In the genomic region with DNA sequence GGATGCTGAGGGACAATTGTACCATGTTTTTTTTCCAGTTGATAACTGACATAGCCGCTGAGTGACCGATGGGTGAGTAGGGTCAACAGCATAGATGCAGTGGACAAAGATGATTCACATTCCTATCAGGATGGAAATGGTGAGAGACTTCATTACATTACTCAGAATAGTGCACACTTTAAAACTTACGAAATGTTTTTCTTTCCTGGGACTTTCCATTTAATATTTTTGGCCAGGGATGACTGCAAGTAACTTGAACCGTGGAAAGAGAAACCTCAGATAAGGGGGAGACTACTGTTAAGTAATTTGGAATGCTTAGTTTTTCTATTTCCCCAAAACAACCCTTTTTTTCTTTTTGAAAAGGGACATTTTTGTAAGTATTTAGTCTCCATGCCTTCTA, we compare ENCODE assay signal across 19 cellular contexts. TPM values are rescaled to one million over a fixed set of nuclear protein-coding genes. Genes with fewer than 3 reads are reported as not detected.
DNase-seq lines count a peak whose midpoint lies in the region; ATAC-seq and TF ChIP-seq lines count a peak whose summit lies in the region.
"Had no signal": no experiment of that assay in that cellular context is flagged by ENCODE, and none has a peak within 500 bp of the region (broad histone marks: within the 10 kb centered on the region; RNA-seq: fewer than 3 reads in every experiment).

No MANE protein-coding gene starts in this region.

- TF ChIP-seq CTCF in fibroblast of pulmonary artery (IDR thresholded peaks at IDR 0.05; ENCODE audit: low read length, missing control alignments), result no peak
- no peak for TF ChIP-seq CTCF in smooth muscle cell (IDR thresholded peaks at IDR 0.05; ENCODE audit: borderline replicate concordance, insufficient read depth, poor library complexity, severe bottlenecking)
- TF ChIP-seq CTCF in lower lobe of right lung (IDR thresholded peaks at IDR 0.05), result no peak

- H4K20me1 ChIP-seq in smooth muscle cell (ENCODE audit: low read depth), result no peaks in the 10 kb centered on the region

- H3K4me3 ChIP-seq in adipocyte (ENCODE audit: low read length) (peak overlapping the region; percentile 32), fibroblast of pulmonary artery (replicated peaks; ENCODE audit: low read depth, low read length) (no peak overlapping the region), smooth muscle cell (no peak overlapping the region), lower lobe of right lung (no peak overlapping the region)
- H3K4me3 ChIP-seq: body of pancreas, gastroesophageal sphincter, skin epidermis had no signal

- no peak overlapping the region for H2AFZ ChIP-seq in smooth muscle cell (ENCODE audit: low read depth)

- peaks cover 39% of the 10 kb centered on the region for H3K4me1 ChIP-seq in adipocyte (ENCODE audit: control insufficient read depth, insufficient read depth, low read length)
- no peaks in the 10 kb centered on the region for H3K4me1 ChIP-seq in smooth muscle cell (ENCODE audit: low read depth)
- H3K4me1 ChIP-seq in lower lobe of right lung, result peaks cover 7% of the 10 kb centered on the region

- intact Hi-C loops in posterior vena cava (cut with DNase I) (no loop called here), lower lobe of right lung (cut with DNase I) (no loop called here)

- 32% methylated on average over 4 of the region's 4 CpGs for WGBS in smooth muscle cell (ENCODE audit: low lambda C conversion rate)

- no peaks in the 10 kb centered on the region for H3K27me3 ChIP-seq in adipocyte (replicated peaks; ENCODE audit: control insufficient read depth, insufficient read depth, low read length)
- no peaks in the 10 kb centered on the region for H3K27me3 ChIP-seq in smooth muscle cell (ENCODE audit: low read depth)
- no peaks in the 10 kb centered on the region for H3K27me3 ChIP-seq in lower lobe of right lung (ENCODE audit: low read depth)
- H3K27me3 ChIP-seq: body of pancreas, gastroesophageal sphincter had no signal

- no peak for ATAC-seq in GM19023 (IDR thresholded peaks at IDR 0.05; ENCODE audit: unreplicated experiment)
- ATAC-seq in lower lobe of right lung, result no peak
- ATAC-seq: activated T-helper 17 cell treated with anti-CD3 and anti-CD28 coated beads, Interleukin-2, amount 50 U/mL, for 72 hours; body of pancreas; gastroesophageal sphincter; stimulated activated naive B cell treated with anti-CD40 and anti-IgM and Interleukin-4, amounts not matched to agents 10 μg/mL and 1 μg/mL and 100 μg/mL, for 72 hours had no signal

- peak overlapping the region; percentile 60 for H3K4me2 ChIP-seq in smooth muscle cell

- no peaks in the 10 kb centered on the region for H3K36me3 ChIP-seq in adipocyte (ENCODE audit: control insufficient read depth, insufficient read depth, low read length, severe bottlenecking)
- no peaks in the 10 kb centered on the region for H3K36me3 ChIP-seq in smooth muscle cell (ENCODE audit: low read depth)
- no peaks in the 10 kb centered on the region for H3K36me3 ChIP-seq in lower lobe of right lung
- H3K36me3 ChIP-seq: gastroesophageal sphincter, neutrophil had no signal

- H3F3A ChIP-seq in smooth muscle cell (ENCODE audit: low read depth), result peaks cover 7% of the 10 kb centered on the region

- peak overlapping the region; percentile 62 for H3K9ac ChIP-seq in adipocyte (ENCODE audit: low read length)
- H3K9ac ChIP-seq in smooth muscle cell (ENCODE audit: low read depth), result no peak overlapping the region

- H3K27ac ChIP-seq in smooth muscle cell (ENCODE audit: low read depth) (peak overlapping the region; percentile 71), lower lobe of right lung (no peak overlapping the region)
- H3K27ac ChIP-seq: body of pancreas, neutrophil had no signal

- no peaks in the 10 kb centered on the region for H3K79me2 ChIP-seq in smooth muscle cell (ENCODE audit: low read depth)

- DNase-seq in GM04503 (ENCODE audit: low read depth) (peak; percentile 11), adipocyte (ENCODE audit: low read depth) (peak; percentile 87), fibroblast of pulmonary artery (ENCODE audit: low read depth) (peak; percentile 81), smooth muscle cell (lab: John Stamatoyannopoulos, UW; ENCODE audit: unreplicated experiment) (no peak), posterior vena cava (ENCODE audit: low spot score) (no peak), NCI-H2029 treated with DMSO at 0.1 percent for 48 hours (lab: John Stamatoyannopoulos, UW) (no peak), lower lobe of right lung (no peak)
- DNase-seq: activated CD8-positive, alpha-beta memory T cell treated with anti-CD3 and anti-CD28 coated beads for 24 hours; body of pancreas; DND-41; Karpas-422; NCI-H187; NCI-H524; stimulated activated naive B cell treated with anti-CD40 and anti-IgM and Interleukin-4, amounts not matched to agents 10 μg/mL and 1 μg/mL and 100 μg/mL, for 72 hours had no signal

- H3K9me3 ChIP-seq in adipocyte (ENCODE audit: control insufficient read depth, low read length), result peaks cover 3% of the 10 kb centered on the region
- H3K9me3 ChIP-seq in smooth muscle cell (replicated peaks; ENCODE audit: low read depth), result no peaks in the 10 kb centered on the region
- H3K9me3 ChIP-seq in lower lobe of right lung, result no peaks in the 10 kb centered on the region
- H3K9me3 ChIP-seq: body of pancreas, neutrophil had no signal

RNA-seq across cellular contexts. Expression of gene TUSC1, which starts 3.0 kb away (rescaled TPM):
- total RNA-seq in smooth muscle cell (6.4 and 7.9 TPM in 2 replicates), posterior vena cava (10 to 100 TPM; 12.9 to 23.1 TPM), lower lobe of right lung (11.6 TPM)
- 10.6 and 11.5 TPM in 2 replicates for polyA plus RNA-seq in smooth muscle cell
- total RNA-seq: activated T-helper 17 cell treated with anti-CD3 and anti-CD28 coated beads, Interleukin-2, amount 50 U/mL, for 72 hours had no signal

Comparison
In these comparisons a context has a peak if more than half of its experiments do, and no peak if none do; other contexts are left out.
1. DNase-seq: peak in GM04503 (single experiment), adipocyte (single experiment) and fibroblast of pulmonary artery (single experiment); none in smooth muscle cell (single experiment), posterior vena cava (single experiment), NCI-H2029 treated with DMSO at 0.1 percent for 48 hours (single experiment) and lower lobe of right lung (single experiment).